10 cellular contexts compared by ENCODE assay signal in the genomic region with DNA sequence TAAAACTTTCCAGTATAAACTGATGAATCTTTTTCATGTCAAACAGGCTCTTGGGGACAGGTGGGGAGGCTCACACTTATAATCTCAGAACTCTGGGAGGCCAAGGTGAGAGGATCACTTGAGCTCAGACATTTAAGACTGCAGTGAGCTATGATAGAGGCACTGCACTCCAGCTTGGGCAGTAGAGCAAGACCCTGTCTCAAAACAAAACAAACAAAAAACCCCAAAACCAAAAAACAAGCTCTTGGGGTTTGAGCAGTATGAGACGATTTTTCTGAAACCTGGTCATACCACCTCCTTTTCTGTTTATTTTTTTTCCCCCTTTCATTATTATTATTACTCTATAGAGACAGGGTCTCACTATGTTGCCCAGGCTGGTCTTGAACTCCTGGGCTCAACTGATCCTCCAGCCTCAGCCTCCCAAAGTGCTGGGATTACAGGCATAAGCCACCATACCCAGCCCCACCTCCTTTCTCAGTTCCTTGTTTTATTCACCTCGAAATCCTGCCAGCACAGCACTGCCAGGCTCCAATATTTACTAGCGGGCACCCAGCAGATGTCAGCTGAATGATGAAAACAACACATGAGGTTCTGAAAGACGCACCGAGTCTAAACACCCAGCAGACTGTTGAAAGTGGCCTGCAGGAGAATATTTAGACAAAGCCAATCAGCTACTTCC. TPM values are rescaled to one million over a fixed set of nuclear protein-coding genes. Genes with fewer than 3 reads are reported as not detected.
A peak's percentile ranks its signal among the peaks of the same experiment; 100 is the strongest.
DNase-seq lines count a peak whose midpoint lies in the region; ATAC-seq and TF ChIP-seq lines count a peak whose summit lies in the region.
"Had no signal": no experiment of that assay in that cellular context is flagged by ENCODE, and none has a peak within 500 bp of the region (broad histone marks: within the 10 kb centered on the region; RNA-seq: fewer than 3 reads in every experiment).

No MANE protein-coding gene starts in this region.

- CTCF ChIA-PET in CD4-positive, alpha-beta T cell (lab: Charles Lee) = interaction anchor here (1.3 kb wide), 2 partner anchors 16 to 18 kb away, joined by 3 to 6 read pairs; no protein-coding TSS in a partner anchor

- peak; percentile 26 for DNase-seq in left ventricle myocardium superior
- no peak for DNase-seq in right cardiac atrium
- DNase-seq in MV-4-11 (lab: John Stamatoyannopoulos, UW) = peak; percentile 57
- DNase-seq in CD4-positive, alpha-beta T cell = no peak
- DNase-seq in HAP-1 (ENCODE audit: low spot score in 2 of 2) = no peak
- no peak for DNase-seq in Karpas-422
- DNase-seq: caudate nucleus had no signal

- no peaks in the 10 kb centered on the region for H3K9me3 Mint-ChIP-seq in CD4-positive, alpha-beta T cell
- H3K9me3 Mint-ChIP-seq: activated T-helper 2 cell treated with anti-CD3 and anti-CD28 coated beads, Interferon-gamma antibody, Interleukin-2, Interleukin-4, amounts not matched to agents 10 μg/mL and 5 μg/mL and 100 μg/mL, durations not matched to agents 14 hours and 24 hours and 36 hours had no signal

- no peak for TF ChIP-seq CTCF in CD4-positive, alpha-beta T cell (IDR thresholded peaks at IDR 0.05)

- H3K9me2 ChIP-seq in Karpas-422 (replicated peaks; ENCODE audit: insufficient read depth, low read length) = no peaks in the 10 kb centered on the region

- POLR2A ChIA-PET in CD4-positive, alpha-beta T cell (lab: Charles Lee) = interaction anchor here (0.6 to 1.6 kb wide), 2 partner anchors 26 to 214 kb away, joined by 4 to 7 read pairs; no protein-coding TSS in a partner anchor

- H3K4me1 ChIP-seq in right cardiac atrium (ENCODE audit: control insufficient read depth, insufficient read depth, low read length) (no peaks in the 10 kb centered on the region), HAP-1 (no peaks in the 10 kb centered on the region; the same call in 1 of the 2 replicates), Karpas-422 (ENCODE audit: low read length) (peaks cover 3% of the 10 kb centered on the region; the same call in 1 of the 2 replicates)

- no peak overlapping the region for H2AFZ ChIP-seq in Karpas-422 (ENCODE audit: low read length)

- no peaks in the 10 kb centered on the region for H3K27me3 ChIP-seq in right cardiac atrium (ENCODE audit: control insufficient read depth, insufficient read depth)
- no peaks in the 10 kb centered on the region for H3K27me3 ChIP-seq in CD4-positive, alpha-beta T cell (ENCODE audit: control insufficient read depth, insufficient read depth, low read length)
- no peaks in the 10 kb centered on the region for H3K27me3 ChIP-seq in HAP-1 (ENCODE audit: low read depth)
- H3K27me3 ChIP-seq in Karpas-422 (ENCODE audit: low read length) = no peaks in the 10 kb centered on the region

- no peak overlapping the region for H3K4me3 Mint-ChIP-seq in CD4-positive, alpha-beta T cell

- no peaks in the 10 kb centered on the region for H3K9me3 ChIP-seq in right cardiac atrium (ENCODE audit: control insufficient read depth, low read length)
- H3K9me3 ChIP-seq in CD4-positive, alpha-beta T cell (ENCODE audit: control insufficient read depth, low read length) = no peaks in the 10 kb centered on the region
- no peaks in the 10 kb centered on the region for H3K9me3 ChIP-seq in HAP-1
- H3K9me3 ChIP-seq in Karpas-422 (ENCODE audit: low read length) = no peaks in the 10 kb centered on the region

- no peak overlapping the region for H3K4me2 ChIP-seq in Karpas-422 (ENCODE audit: low read depth, low read length, poor library complexity, severe bottlenecking)

- in situ Hi-C loops in HAP-1 (cut with MboI; ENCODE audit: low sequenced_read_pairs) = no loop called here

- H3K27ac Mint-ChIP-seq in CD4-positive, alpha-beta T cell = no peak overlapping the region
- H3K27ac Mint-ChIP-seq: activated T-helper 2 cell treated with anti-CD3 and anti-CD28 coated beads, Interferon-gamma antibody, Interleukin-2, Interleukin-4, amounts not matched to agents 10 μg/mL and 5 μg/mL and 100 μg/mL, durations not matched to agents 14 hours and 24 hours and 36 hours had no signal

- H3K36me3 Mint-ChIP-seq in CD4-positive, alpha-beta T cell (ENCODE audit: low read depth) = no peaks in the 10 kb centered on the region

- 83% methylated on average over 5 of the region's 5 CpGs for WGBS in right cardiac atrium

- H3K27ac ChIP-seq in right cardiac atrium (ENCODE audit: low read length) = no peak overlapping the region
- no peak overlapping the region for H3K27ac ChIP-seq in CD4-positive, alpha-beta T cell (ENCODE audit: low read depth, low read length)
- no peak overlapping the region for H3K27ac ChIP-seq in Karpas-422 (ENCODE audit: low read length)

- no peaks in the 10 kb centered on the region for H3K79me2 ChIP-seq in Karpas-422 (ENCODE audit: low read length)

- no peak overlapping the region for H3K9ac ChIP-seq in Karpas-422 (ENCODE audit: low read length)

- H3K4me3 ChIP-seq in right cardiac atrium (ENCODE audit: low read length) = no peak overlapping the region
- H3K4me3 ChIP-seq in HAP-1 = no peak overlapping the region
- no peak overlapping the region for H3K4me3 ChIP-seq in Karpas-422 (ENCODE audit: low read length)

- no peaks in the 10 kb centered on the region for H3K27me3 Mint-ChIP-seq in CD4-positive, alpha-beta T cell

- no peak for ATAC-seq in left ventricle myocardium superior
- ATAC-seq in right cardiac atrium = no peak
- peak; percentile 61 for ATAC-seq in HG02840 (IDR thresholded peaks at IDR 0.05; ENCODE audit: low FRiP score, unreplicated experiment)
- ATAC-seq in SK-N-SH treated with all-trans-retinoic acid at 6 μM for 48 hours = no peak
- no peak for ATAC-seq in CD4-positive, alpha-beta T cell (ENCODE audit: poor library complexity)

- no peaks in the 10 kb centered on the region for H4K20me1 ChIP-seq in Karpas-422 (ENCODE audit: insufficient read depth, low read depth, low read length)

- H3K36me3 ChIP-seq in HAP-1 (replicated peaks) (no peaks in the 10 kb centered on the region), Karpas-422 (ENCODE audit: insufficient read depth, low read length) (no peaks in the 10 kb centered on the region)

- peaks cover 23% of the 10 kb centered on the region for H3K4me1 Mint-ChIP-seq in CD4-positive, alpha-beta T cell (ENCODE audit: low read depth)

- intact Hi-C loops in left ventricle myocardium superior (cut with micrococcal nuclease) (no loop called here), right cardiac atrium (cut with DNase I) (no loop called here)
- intact Hi-C loops in CD4-positive, alpha-beta T cell (cut with DNase I, micrococcal nuclease) = loop anchor here in 1 of 2 experiments (5.0 kb wide), 1 partner anchor 48 kb away; no protein-coding TSS in a partner anchor

TF ChIP-seq in SK-N-SH treated with all-trans-retinoic acid at 6 μM for 48 hours, 23 proteins besides CTCF, POLR2A, EP300 and RAD21:
- TF ChIP-seq TCF4 (CRISPR knock-in tag; IDR thresholded peaks at IDR 0.05; ENCODE audit: borderline replicate concordance) (no peak), OSR1 (CRISPR knock-in tag; IDR thresholded peaks at IDR 0.05) (no peak), GLIS3 (CRISPR knock-in tag; IDR thresholded peaks at IDR 0.05) (no peak), ZFP30 (CRISPR knock-in tag; IDR thresholded peaks at IDR 0.05) (no peak)
- TF ChIP-seq, protein P1, sequence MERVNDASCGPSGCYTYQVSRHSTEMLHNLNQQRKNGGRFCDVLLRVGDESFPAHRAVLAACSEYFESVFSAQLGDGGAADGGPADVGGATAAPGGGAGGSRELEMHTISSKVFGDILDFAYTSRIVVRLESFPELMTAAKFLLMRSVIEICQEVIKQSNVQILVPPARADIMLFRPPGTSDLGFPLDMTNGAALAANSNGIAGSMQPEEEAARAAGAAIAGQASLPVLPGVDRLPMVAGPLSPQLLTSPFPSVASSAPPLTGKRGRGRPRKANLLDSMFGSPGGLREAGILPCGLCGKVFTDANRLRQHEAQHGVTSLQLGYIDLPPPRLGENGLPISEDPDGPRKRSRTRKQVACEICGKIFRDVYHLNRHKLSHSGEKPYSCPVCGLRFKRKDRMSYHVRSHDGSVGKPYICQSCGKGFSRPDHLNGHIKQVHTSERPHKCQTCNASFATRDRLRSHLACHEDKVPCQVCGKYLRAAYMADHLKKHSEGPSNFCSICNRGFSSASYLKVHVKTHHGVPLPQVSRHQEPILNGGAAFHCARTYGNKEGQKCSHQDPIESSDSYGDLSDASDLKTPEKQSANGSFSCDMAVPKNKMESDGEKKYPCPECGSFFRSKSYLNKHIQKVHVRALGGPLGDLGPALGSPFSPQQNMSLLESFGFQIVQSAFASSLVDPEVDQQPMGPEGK (CRISPR knock-in tag; IDR thresholded peaks at IDR 0.05; ENCODE audit: borderline replicate concordance) = no peak
- TF ChIP-seq, protein P2, sequence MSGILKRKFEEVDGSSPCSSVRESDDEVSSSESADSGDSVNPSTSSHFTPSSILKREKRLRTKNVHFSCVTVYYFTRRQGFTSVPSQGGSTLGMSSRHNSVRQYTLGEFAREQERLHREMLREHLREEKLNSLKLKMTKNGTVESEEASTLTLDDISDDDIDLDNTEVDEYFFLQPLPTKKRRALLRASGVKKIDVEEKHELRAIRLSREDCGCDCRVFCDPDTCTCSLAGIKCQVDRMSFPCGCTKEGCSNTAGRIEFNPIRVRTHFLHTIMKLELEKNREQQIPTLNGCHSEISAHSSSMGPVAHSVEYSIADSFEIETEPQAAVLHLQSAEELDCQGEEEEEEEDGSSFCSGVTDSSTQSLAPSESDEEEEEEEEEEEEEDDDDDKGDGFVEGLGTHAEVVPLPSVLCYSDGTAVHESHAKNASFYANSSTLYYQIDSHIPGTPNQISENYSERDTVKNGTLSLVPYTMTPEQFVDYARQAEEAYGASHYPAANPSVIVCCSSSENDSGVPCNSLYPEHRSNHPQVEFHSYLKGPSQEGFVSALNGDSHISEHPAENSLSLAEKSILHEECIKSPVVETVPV (CRISPR knock-in tag; IDR thresholded peaks at IDR 0.05) = no peak
TF ChIP-seq in SK-N-SH treated with all-trans-retinoic acid at 6 μM for 48 hours: peak in this region for 0.

RNA-seq across cellular contexts. Expression of a gene that starts 19.5 kb away (rescaled TPM):
- 16.6 TPM for total RNA-seq in left ventricle myocardium superior
- total RNA-seq in right cardiac atrium = 10 to 100 TPM; 18.4 to 30.4 (median 23.1) TPM
- polyA plus RNA-seq in right cardiac atrium = 10.3 TPM
- total RNA-seq in CD4-positive, alpha-beta T cell = 100 to 1,000 TPM; 112 to 113 TPM
- total RNA-seq in Karpas-422 (2014; rRNA removed; shearing (Covaris generic); ENCODE audit: low replicate concordance) = 35.6 and 71.2 TPM in 2 replicates

Comparison
In these comparisons a context has a peak if more than half of its experiments do, and no peak if none do; other contexts are left out.
1. DNase-seq: peak in left ventricle myocardium superior (single experiment) and MV-4-11 (single experiment); none in right cardiac atrium (0 of 3), CD4-positive, alpha-beta T cell (0 of 10), HAP-1 (0 of 2) and Karpas-422 (single experiment).